In genomic region chr10:14120812-14121211, GRCh38 we compare ENCODE assay signal across 28 cellular contexts.
"Had no signal": no experiment of that assay in that cellular context is flagged by ENCODE, and none has a peak within 500 bp of the region (broad histone marks: within the 10 kb centered on the region; RNA-seq: fewer than 3 reads in every experiment).

No MANE protein-coding gene starts in this region.

- DNase-seq: colonic mucosa; cortex of kidney; dermis blood vessel endothelial cell; dorsolateral prefrontal cortex; effector CD4-positive, alpha-beta T cell; effector CD8-positive, alpha-beta T cell; effector memory CD4-positive, alpha-beta T cell; effector memory CD8-positive, alpha-beta T cell; endodermal cell; erythroblast; esophagus squamous epithelium; foreskin fibroblast; foreskin keratinocyte; foreskin melanocyte; gastrocnemius medialis; glutamatergic neuron; head of caudate nucleus; heart left ventricle; heart right ventricle had no signal

- H3K4me1 Mint-ChIP-seq: endodermal cell had no signal

- H3K4me1 ChIP-seq: colonic mucosa, esophagus muscularis mucosa, esophagus squamous epithelium, foreskin keratinocyte, gastrocnemius medialis, gastroesophageal sphincter, heart left ventricle, heart right ventricle had no signal

- ATAC-seq: effector memory CD8-positive, alpha-beta T cell; foreskin keratinocyte; gastrocnemius medialis; gastroesophageal sphincter; heart left ventricle; heart right ventricle had no signal

- FAIRE-seq: colon, endometrium, endothelial cell of umbilical vein, frontal cortex had no signal

- H3K9me3 ChIP-seq: colonic mucosa, esophagus muscularis mucosa, esophagus squamous epithelium, gastrocnemius medialis, gastroesophageal sphincter, heart left ventricle, heart right ventricle had no signal

- H3K4me3 Mint-ChIP-seq: dendritic cell treated with granulocyte-macrophage colony-stimulating factor and Interleukin-4, amounts not matched to agents 40 ng/mL and 50 ng/mL, for 4 days; effector memory CD8-positive, alpha-beta T cell; endodermal cell had no signal

- H3K27ac Mint-ChIP-seq: dendritic cell treated with granulocyte-macrophage colony-stimulating factor and Interleukin-4, amounts not matched to agents 40 ng/mL and 50 ng/mL, for 4 days; effector memory CD8-positive, alpha-beta T cell; endodermal cell had no signal

- H3K27me3 ChIP-seq: colonic mucosa, dorsolateral prefrontal cortex, esophagus muscularis mucosa, esophagus squamous epithelium, foreskin keratinocyte, gastrocnemius medialis, gastroesophageal sphincter, heart right ventricle had no signal

- H3K27ac ChIP-seq: colonic mucosa, coronary artery, dorsolateral prefrontal cortex, epithelial cell of prostate, esophagus muscularis mucosa, esophagus squamous epithelium, foreskin keratinocyte, gastrocnemius medialis, gastroesophageal sphincter, heart left ventricle, heart right ventricle had no signal

- H3K9me3 Mint-ChIP-seq: dendritic cell treated with granulocyte-macrophage colony-stimulating factor and Interleukin-4, amounts not matched to agents 40 ng/mL and 50 ng/mL, for 4 days; effector memory CD8-positive, alpha-beta T cell; endodermal cell had no signal

- H3K4me3 ChIP-seq: colonic mucosa, coronary artery, dorsolateral prefrontal cortex, esophagus muscularis mucosa, esophagus squamous epithelium, gastrocnemius medialis, gastroesophageal sphincter, heart left ventricle, heart right ventricle had no signal

- H3K36me3 ChIP-seq: colonic mucosa, esophagus muscularis mucosa, esophagus squamous epithelium, gastrocnemius medialis, gastroesophageal sphincter, heart left ventricle, heart right ventricle had no signal
